Comparison of ENCODE assay signal across 1 cellular context in the genomic region with DNA sequence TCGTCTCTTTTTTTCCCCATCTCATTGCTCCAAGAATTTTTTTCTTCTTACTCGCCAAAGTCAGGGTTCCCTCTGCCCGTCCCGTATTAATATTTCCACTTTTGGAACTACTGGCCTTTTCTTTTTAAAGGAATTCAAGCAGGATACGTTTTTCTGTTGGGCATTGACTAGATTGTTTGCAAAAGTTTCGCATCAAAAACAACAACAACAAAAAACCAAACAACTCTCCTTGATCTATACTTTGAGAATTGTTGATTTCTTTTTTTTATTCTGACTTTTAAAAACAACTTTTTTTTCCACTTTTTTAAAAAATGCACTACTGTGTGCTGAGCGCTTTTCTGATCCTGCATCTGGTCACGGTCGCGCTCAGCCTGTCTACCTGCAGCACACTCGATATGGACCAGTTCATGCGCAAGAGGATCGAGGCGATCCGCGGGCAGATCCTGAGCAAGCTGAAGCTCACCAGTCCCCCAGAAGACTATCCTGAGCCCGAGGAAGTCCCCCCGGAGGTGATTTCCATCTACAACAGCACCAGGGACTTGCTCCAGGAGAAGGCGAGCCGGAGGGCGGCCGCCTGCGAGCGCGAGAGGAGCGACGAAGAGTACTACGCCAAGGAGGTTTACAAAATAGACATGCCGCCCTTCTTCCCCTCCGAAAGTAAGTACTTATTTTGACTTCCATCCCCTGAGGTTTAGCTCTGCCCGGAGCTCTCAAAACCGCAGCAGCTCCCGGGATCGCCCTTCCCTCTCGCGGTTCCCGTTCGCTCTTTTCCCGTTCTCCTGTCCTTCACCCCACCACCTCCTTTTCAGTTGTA.
A peak's percentile ranks its signal among the peaks of the same experiment; 100 is the strongest.
TF ChIP-seq lines count a peak whose summit lies in the region.

No MANE protein-coding gene starts in this region.

TF ChIP-seq in HEK293, 187 proteins besides CTCF, POLR2A, EP300 and RAD21 (continued from another document and continues in another):
- TF ChIP-seq, protein P1, sequence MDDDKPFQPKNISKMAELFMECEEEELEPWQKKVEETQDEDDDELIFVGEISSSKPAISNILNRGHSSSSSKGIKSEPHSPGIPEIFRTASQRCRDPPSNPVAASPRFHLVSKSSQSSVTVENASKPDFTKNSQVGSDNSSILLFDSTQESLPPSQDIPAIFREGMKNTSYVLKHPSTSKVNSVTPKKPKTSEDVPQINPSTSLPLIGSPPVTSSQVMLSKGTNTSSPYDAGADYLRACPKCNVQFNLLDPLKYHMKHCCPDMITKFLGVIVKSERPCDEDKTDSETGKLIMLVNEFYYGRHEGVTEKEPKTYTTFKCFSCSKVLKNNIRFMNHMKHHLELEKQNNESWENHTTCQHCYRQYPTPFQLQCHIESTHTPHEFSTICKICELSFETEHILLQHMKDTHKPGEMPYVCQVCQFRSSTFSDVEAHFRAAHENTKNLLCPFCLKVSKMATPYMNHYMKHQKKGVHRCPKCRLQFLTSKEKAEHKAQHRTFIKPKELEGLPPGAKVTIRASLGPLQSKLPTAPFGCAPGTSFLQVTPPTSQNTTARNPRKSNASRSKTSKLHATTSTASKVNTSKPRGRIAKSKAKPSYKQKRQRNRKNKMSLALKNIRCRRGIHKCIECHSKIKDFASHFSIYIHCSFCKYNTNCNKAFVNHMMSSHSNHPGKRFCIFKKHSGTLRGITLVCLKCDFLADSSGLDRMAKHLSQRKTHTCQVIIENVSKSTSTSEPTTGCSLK (tag by site-specific recombination; IDR thresholded peaks at IDR 0.05): no peak
- TF ChIP-seq, protein P2, sequence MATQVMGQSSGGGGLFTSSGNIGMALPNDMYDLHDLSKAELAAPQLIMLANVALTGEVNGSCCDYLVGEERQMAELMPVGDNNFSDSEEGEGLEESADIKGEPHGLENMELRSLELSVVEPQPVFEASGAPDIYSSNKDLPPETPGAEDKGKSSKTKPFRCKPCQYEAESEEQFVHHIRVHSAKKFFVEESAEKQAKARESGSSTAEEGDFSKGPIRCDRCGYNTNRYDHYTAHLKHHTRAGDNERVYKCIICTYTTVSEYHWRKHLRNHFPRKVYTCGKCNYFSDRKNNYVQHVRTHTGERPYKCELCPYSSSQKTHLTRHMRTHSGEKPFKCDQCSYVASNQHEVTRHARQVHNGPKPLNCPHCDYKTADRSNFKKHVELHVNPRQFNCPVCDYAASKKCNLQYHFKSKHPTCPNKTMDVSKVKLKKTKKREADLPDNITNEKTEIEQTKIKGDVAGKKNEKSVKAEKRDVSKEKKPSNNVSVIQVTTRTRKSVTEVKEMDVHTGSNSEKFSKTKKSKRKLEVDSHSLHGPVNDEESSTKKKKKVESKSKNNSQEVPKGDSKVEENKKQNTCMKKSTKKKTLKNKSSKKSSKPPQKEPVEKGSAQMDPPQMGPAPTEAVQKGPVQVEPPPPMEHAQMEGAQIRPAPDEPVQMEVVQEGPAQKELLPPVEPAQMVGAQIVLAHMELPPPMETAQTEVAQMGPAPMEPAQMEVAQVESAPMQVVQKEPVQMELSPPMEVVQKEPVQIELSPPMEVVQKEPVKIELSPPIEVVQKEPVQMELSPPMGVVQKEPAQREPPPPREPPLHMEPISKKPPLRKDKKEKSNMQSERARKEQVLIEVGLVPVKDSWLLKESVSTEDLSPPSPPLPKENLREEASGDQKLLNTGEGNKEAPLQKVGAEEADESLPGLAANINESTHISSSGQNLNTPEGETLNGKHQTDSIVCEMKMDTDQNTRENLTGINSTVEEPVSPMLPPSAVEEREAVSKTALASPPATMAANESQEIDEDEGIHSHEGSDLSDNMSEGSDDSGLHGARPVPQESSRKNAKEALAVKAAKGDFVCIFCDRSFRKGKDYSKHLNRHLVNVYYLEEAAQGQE (tag by site-specific recombination; IDR thresholded peaks at IDR 0.05): no peak
- TF ChIP-seq TRIM28 (IDR thresholded peaks at IDR 0.05; ENCODE audit: borderline replicate concordance, low read length): no peak
- no peak for TF ChIP-seq REPIN1 (tag by site-specific recombination; IDR thresholded peaks at IDR 0.05; ENCODE audit: low read depth)
- TF ChIP-seq, protein P3, sequence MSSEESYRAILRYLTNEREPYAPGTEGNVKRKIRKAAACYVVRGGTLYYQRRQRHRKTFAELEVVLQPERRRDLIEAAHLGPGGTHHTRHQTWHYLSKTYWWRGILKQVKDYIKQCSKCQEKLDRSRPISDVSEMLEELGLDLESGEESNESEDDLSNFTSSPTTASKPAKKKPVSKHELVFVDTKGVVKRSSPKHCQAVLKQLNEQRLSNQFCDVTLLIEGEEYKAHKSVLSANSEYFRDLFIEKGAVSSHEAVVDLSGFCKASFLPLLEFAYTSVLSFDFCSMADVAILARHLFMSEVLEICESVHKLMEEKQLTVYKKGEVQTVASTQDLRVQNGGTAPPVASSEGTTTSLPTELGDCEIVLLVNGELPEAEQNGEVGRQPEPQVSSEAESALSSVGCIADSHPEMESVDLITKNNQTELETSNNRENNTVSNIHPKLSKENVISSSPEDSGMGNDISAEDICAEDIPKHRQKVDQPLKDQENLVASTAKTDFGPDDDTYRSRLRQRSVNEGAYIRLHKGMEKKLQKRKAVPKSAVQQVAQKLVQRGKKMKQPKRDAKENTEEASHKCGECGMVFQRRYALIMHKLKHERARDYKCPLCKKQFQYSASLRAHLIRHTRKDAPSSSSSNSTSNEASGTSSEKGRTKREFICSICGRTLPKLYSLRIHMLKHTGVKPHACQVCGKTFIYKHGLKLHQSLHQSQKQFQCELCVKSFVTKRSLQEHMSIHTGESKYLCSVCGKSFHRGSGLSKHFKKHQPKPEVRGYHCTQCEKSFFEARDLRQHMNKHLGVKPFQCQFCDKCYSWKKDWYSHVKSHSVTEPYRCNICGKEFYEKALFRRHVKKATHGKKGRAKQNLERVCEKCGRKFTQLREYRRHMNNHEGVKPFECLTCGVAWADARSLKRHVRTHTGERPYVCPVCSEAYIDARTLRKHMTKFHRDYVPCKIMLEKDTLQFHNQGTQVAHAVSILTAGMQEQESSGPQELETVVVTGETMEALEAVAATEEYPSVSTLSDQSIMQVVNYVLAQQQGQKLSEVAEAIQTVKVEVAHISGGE (tag by site-specific recombination; conservative IDR thresholded peaks at IDR 0.05; ENCODE audit: low read depth): no peak
- TF ChIP-seq ZNF791 (tag by site-specific recombination; IDR thresholded peaks at IDR 0.05): no peak
- no peak for TF ChIP-seq KLF7 (tag by site-specific recombination; IDR thresholded peaks at IDR 0.05; ENCODE audit: borderline replicate concordance)
- TF ChIP-seq ZBTB17 (tag by site-specific recombination; IDR thresholded peaks at IDR 0.05): peak; percentile 30
- TF ChIP-seq ZNF335 (tag by site-specific recombination; conservative IDR thresholded peaks at IDR 0.05): peak; percentile 69; the same call in 1 of the 2 replicates
- TF ChIP-seq ZNF169 (tag by site-specific recombination; IDR thresholded peaks at IDR 0.05): no peak
- 0 out of 2 replicates have a peak, but pooled peaks have one; percentile 19 for TF ChIP-seq ZNF501 (tag by site-specific recombination; IDR thresholded peaks at IDR 0.05)
- 0 out of 2 replicates have a peak, but pooled peaks have one; percentile 47 for TF ChIP-seq ZSCAN16 (tag by site-specific recombination; IDR thresholded peaks at IDR 0.05)
- TF ChIP-seq ZNF548 (tag by site-specific recombination; IDR thresholded peaks at IDR 0.05): no peak
- TF ChIP-seq, protein P4, sequence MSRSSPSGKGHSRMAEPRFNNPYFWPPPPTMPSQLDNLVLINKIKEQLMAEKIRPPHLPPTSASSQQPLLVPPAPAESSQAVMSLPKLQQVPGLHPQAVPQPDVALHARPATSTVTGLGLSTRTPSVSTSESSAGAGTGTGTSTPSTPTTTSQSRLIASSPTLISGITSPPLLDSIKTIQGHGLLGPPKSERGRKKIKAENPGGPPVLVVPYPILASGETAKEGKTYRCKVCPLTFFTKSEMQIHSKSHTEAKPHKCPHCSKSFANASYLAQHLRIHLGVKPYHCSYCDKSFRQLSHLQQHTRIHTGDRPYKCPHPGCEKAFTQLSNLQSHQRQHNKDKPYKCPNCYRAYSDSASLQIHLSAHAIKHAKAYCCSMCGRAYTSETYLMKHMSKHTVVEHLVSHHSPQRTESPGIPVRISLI (tag by site-specific recombination; IDR thresholded peaks at IDR 0.05): 0 out of 2 replicates have a peak, but pooled peaks have one; percentile 13
- TF ChIP-seq ZFP69B (tag by site-specific recombination; IDR thresholded peaks at IDR 0.05): 0 out of 2 replicates have a peak, but pooled peaks have one; percentile 18
- peak; percentile 23; the same call in 1 of the 2 replicates for TF ChIP-seq ZNF366 (tag by site-specific recombination; conservative IDR thresholded peaks at IDR 0.05)
- TF ChIP-seq ZNF521 (tag by site-specific recombination; IDR thresholded peaks at IDR 0.05): no peak
- TF ChIP-seq ZNF19 (tag by site-specific recombination; IDR thresholded peaks at IDR 0.05; ENCODE audit: low read depth): no peak
- no peak for TF ChIP-seq ZNF157 (tag by site-specific recombination; IDR thresholded peaks at IDR 0.05)
- TF ChIP-seq ZNF423 (tag by site-specific recombination; IDR thresholded peaks at IDR 0.05): no peak
- TF ChIP-seq, protein P5, sequence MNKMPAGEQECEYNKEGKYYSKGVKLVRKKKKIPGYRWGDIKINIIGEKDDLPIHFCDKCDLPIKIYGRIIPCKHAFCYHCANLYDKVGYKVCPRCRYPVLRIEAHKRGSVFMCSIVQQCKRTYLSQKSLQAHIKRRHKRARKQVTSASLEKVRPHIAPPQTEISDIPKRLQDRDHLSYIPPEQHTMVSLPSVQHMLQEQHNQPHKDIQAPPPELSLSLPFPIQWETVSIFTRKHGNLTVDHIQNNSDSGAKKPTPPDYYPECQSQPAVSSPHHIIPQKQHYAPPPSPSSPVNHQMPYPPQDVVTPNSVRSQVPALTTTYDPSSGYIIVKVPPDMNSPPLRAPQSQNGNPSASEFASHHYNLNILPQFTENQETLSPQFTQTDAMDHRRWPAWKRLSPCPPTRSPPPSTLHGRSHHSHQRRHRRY (tag by site-specific recombination; IDR thresholded peaks at IDR 0.05): no peak
- no peak for TF ChIP-seq ZNF596 (tag by site-specific recombination; IDR thresholded peaks at IDR 0.05)
- no peak for TF ChIP-seq ZNF140 (tag by site-specific recombination; IDR thresholded peaks at IDR 0.05)
- peak; percentile 40 for TF ChIP-seq ZNF341 (tag by site-specific recombination; IDR thresholded peaks at IDR 0.05; ENCODE audit: low read depth)
- no peak for TF ChIP-seq ZNF768 (tag by site-specific recombination; IDR thresholded peaks at IDR 0.05)
- TF ChIP-seq, protein P6, sequence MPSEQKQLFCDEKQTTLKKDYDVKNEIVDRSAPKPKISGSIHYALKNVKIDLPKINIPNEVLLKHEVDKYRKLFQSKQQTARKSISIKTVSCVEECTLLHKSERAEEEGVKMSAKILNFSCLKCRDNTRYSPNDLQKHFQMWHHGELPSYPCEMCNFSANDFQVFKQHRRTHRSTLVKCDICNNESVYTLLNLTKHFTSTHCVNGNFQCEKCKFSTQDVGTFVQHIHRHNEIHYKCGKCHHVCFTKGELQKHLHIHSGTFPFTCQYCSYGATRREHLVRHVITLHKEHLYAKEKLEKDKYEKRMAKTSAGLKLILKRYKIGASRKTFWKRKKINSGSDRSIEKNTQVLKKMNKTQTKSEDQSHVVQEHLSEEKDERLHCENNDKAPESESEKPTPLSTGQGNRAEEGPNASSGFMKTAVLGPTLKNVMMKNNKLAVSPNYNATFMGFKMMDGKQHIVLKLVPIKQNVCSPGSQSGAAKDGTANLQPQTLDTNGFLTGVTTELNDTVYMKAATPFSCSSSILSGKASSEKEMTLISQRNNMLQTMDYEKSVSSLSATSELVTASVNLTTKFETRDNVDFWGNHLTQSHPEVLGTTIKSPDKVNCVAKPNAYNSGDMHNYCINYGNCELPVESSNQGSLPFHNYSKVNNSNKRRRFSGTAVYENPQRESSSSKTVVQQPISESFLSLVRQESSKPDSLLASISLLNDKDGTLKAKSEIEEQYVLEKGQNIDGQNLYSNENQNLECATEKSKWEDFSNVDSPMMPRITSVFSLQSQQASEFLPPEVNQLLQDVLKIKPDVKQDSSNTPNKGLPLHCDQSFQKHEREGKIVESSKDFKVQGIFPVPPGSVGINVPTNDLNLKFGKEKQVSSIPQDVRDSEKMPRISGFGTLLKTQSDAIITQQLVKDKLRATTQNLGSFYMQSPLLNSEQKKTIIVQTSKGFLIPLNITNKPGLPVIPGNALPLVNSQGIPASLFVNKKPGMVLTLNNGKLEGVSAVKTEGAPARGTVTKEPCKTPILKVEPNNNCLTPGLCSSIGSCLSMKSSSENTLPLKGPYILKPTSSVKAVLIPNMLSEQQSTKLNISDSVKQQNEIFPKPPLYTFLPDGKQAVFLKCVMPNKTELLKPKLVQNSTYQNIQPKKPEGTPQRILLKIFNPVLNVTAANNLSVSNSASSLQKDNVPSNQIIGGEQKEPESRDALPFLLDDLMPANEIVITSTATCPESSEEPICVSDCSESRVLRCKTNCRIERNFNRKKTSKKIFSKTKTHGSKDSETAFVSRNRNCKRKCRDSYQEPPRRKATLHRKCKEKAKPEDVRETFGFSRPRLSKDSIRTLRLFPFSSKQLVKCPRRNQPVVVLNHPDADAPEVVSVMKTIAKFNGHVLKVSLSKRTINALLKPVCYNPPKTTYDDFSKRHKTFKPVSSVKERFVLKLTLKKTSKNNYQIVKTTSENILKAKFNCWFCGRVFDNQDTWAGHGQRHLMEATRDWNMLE (tag by site-specific recombination; conservative IDR thresholded peaks at IDR 0.05; ENCODE audit: low read depth): no peak
- TF ChIP-seq, protein P7, sequence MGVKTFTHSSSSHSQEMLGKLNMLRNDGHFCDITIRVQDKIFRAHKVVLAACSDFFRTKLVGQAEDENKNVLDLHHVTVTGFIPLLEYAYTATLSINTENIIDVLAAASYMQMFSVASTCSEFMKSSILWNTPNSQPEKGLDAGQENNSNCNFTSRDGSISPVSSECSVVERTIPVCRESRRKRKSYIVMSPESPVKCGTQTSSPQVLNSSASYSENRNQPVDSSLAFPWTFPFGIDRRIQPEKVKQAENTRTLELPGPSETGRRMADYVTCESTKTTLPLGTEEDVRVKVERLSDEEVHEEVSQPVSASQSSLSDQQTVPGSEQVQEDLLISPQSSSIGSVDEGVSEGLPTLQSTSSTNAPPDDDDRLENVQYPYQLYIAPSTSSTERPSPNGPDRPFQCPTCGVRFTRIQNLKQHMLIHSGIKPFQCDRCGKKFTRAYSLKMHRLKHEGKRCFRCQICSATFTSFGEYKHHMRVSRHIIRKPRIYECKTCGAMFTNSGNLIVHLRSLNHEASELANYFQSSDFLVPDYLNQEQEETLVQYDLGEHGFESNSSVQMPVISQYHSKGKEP (tag by site-specific recombination; IDR thresholded peaks at IDR 0.05): no peak
- TF ChIP-seq WT1 (tag by site-specific recombination; IDR thresholded peaks at IDR 0.05): 0 out of 2 replicates have a peak, but pooled peaks have one; percentile 13
- TF ChIP-seq, protein P8, sequence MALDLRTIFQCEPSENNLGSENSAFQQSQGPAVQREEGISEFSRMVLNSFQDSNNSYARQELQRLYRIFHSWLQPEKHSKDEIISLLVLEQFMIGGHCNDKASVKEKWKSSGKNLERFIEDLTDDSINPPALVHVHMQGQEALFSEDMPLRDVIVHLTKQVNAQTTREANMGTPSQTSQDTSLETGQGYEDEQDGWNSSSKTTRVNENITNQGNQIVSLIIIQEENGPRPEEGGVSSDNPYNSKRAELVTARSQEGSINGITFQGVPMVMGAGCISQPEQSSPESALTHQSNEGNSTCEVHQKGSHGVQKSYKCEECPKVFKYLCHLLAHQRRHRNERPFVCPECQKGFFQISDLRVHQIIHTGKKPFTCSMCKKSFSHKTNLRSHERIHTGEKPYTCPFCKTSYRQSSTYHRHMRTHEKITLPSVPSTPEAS (tag by site-specific recombination; IDR thresholded peaks at IDR 0.05): no peak
